In genomic region chr9:38510340-38510739, GRCh38 we compare ENCODE assay signal across 3 cellular contexts.
TF ChIP-seq lines count a peak whose summit lies in the region.

No MANE protein-coding gene starts in this region.

TF ChIP-seq in IMR-90, 13 proteins besides CTCF, POLR2A, EP300 and RAD21:
- peak; percentile 63 for TF ChIP-seq MAFK (IDR thresholded peaks at IDR 0.05; ENCODE audit: low read depth, low read length)

TF ChIP-seq in K562, 482 proteins besides CTCF, POLR2A, EP300 and RAD21:
- peak; percentile 55; the same call in 1 of the 2 replicates for TF ChIP-seq MAFG (tag; conservative IDR thresholded peaks at IDR 0.05)
- TF ChIP-seq ZNF316 (IDR thresholded peaks at IDR 0.05) = peak; percentile 76
- TF ChIP-seq MAFK (IDR thresholded peaks at IDR 0.05; ENCODE audit: low read length) = peak; percentile 29; the same call in 1 of the 2 replicates
- TF ChIP-seq C11orf30 (IDR thresholded peaks at IDR 0.05; ENCODE audit: low read depth) = peak; percentile 61; the same call in 1 of the 2 replicates
- TF ChIP-seq MAFF (IDR thresholded peaks at IDR 0.05; ENCODE audit: low read length) = 0 out of 2 replicates have a peak, but pooled peaks have one; percentile 42

TF ChIP-seq in neural cell, 6 proteins besides CTCF, POLR2A, EP300 and RAD21:
- TF ChIP-seq POLR2AphosphoS5 (IDR thresholded peaks at IDR 0.05) = peak; percentile 44
